ENCODE assay signal across 1 cellular context in genomic region chr20:50645253-50646068, GRCh38.
A peak's percentile ranks its signal among the peaks of the same experiment; 100 is the strongest.
TF ChIP-seq lines count a peak whose summit lies in the region.

No MANE protein-coding gene starts in this region.

TF ChIP-seq in WTC11, 78 proteins besides CTCF, POLR2A, EP300 and RAD21 (continued from another document):
- TF ChIP-seq STAT6 (CRISPR knock-in tag; conservative IDR thresholded peaks at IDR 0.05; ENCODE audit: low read depth): 0 out of 2 replicates have a peak, but pooled peaks have one; percentile 88
- TF ChIP-seq ZNF121 (CRISPR knock-in tag; IDR thresholded peaks at IDR 0.05): peak; percentile 13; the same call in 1 of the 2 replicates
- TF ChIP-seq USF2 (CRISPR knock-in tag; IDR thresholded peaks at IDR 0.05): peak; percentile 41; the same call in 1 of the 2 replicates
